Comparison of ENCODE assay signal across 18 cellular contexts in genomic region chr22:49525776-49526535, GRCh38.
A peak's percentile ranks its signal among the peaks of the same experiment; 100 is the strongest.
DNase-seq lines count a peak whose midpoint lies in the region; TF ChIP-seq lines count a peak whose summit lies in the region.
"Had no signal": no experiment of that assay in that cellular context is flagged by ENCODE, and none has a peak within 500 bp of the region (broad histone marks: within the 10 kb centered on the region; RNA-seq: fewer than 3 reads in every experiment).

No MANE protein-coding gene starts in this region.

- no peak overlapping the region for H3K27ac Mint-ChIP-seq in HFFc6
- no peak overlapping the region for H3K27ac Mint-ChIP-seq in immature natural killer cell
- H3K27ac Mint-ChIP-seq: activated CD8-positive, alpha-beta memory T cell treated with anti-CD3 and anti-CD28 coated beads, Interleukin-2, amount 10 ng/mL, durations not matched to agents 7 days and 5 days; stimulated activated naive CD8-positive, alpha-beta T cell treated with anti-CD3 and anti-CD28 coated beads, Interleukin-15, amount 100 ng/mL, for 72 hours had no signal

- H3F3A ChIP-seq in Loucy (ENCODE audit: low read depth), result no peaks in the 10 kb centered on the region

- H3K27me3 ChIP-seq in Loucy (ENCODE audit: insufficient read depth, low read length, poor library complexity, severe bottlenecking), result no peaks in the 10 kb centered on the region
- H3K27me3 ChIP-seq: ascending aorta had no signal

- TF ChIP-seq CTCF in Loucy (conservative IDR thresholded peaks at IDR 0.05; ENCODE audit: low read length), result no peak
- TF ChIP-seq CTCF in HFFc6 (IDR thresholded peaks at IDR 0.05), result no peak

- H2AFZ ChIP-seq in Loucy (ENCODE audit: low read length), result no peak overlapping the region

- H4K20me1 ChIP-seq in Loucy (ENCODE audit: insufficient read depth, low read length, poor library complexity, severe bottlenecking), result no peaks in the 10 kb centered on the region

- H3K4me3 ChIP-seq in Loucy (ENCODE audit: low read length, poor library complexity, severe bottlenecking), result no peak overlapping the region
- H3K4me3 ChIP-seq: ascending aorta had no signal

- no peaks in the 10 kb centered on the region for H3K79me2 ChIP-seq in Loucy (ENCODE audit: insufficient read depth, low read length)

- peaks cover 19% of the 10 kb centered on the region for H3K4me1 ChIP-seq in Loucy (ENCODE audit: insufficient read depth, low read length, poor library complexity, severe bottlenecking)
- H3K4me1 ChIP-seq: ascending aorta had no signal

- no peaks in the 10 kb centered on the region for H3K36me3 ChIP-seq in Loucy (ENCODE audit: insufficient read depth, low read length)
- H3K36me3 ChIP-seq: ascending aorta had no signal

- H3K9me2 ChIP-seq in Loucy (replicated peaks; ENCODE audit: low read depth, low read length), result no peaks in the 10 kb centered on the region

- H3K9me3 ChIP-seq in Loucy (ENCODE audit: insufficient read depth, low read depth, low read length), result no peaks in the 10 kb centered on the region
- H3K9me3 ChIP-seq: ascending aorta had no signal

- no peak overlapping the region for H3K9ac ChIP-seq in Loucy (ENCODE audit: low read depth, low read length, poor library complexity, severe bottlenecking)

- DNase-seq in A172 (ENCODE audit: low spot score) (peak; percentile 11), amygdala (lab: John Stamatoyannopoulos, UW) (peak in 40 of 56 donors; percentile 9 to 79 (median 44)), occipital lobe (lab: John Stamatoyannopoulos, UW) (peak; percentile 25), HFFc6 (no peak), activated gamma-delta T cell (lab: John Stamatoyannopoulos, UW) (no peak), immature natural killer cell (no peak), NCI-H2081 (lab: John Stamatoyannopoulos, UW) (no peak)
- DNase-seq: activated CD4-positive, CD25-positive, alpha-beta regulatory T cell treated with anti-CD3 and anti-CD28 coated beads, Interleukin-2, amount 50 U/mL, for 72 hours; activated CD8-positive, alpha-beta memory T cell treated with anti-CD3 and anti-CD28 coated beads, Interleukin-2, amount 10 ng/mL, durations not matched to agents 7 days and 5 days; activated effector memory CD4-positive, alpha-beta T cell treated with Interleukin-2 at 50 U/mL for 16 hours; H7; MM.1S; naive B cell; NCI-H2107; NCI-H748 treated with DMSO at 0.1 percent for 48 hours; stimulated activated naive CD8-positive, alpha-beta T cell treated with anti-CD3 and anti-CD28 coated beads, Interleukin-15, amount 100 ng/mL, for 72 hours had no signal

- H3K27me3 Mint-ChIP-seq in HFFc6 (ENCODE audit: insufficient read depth) (no peaks in the 10 kb centered on the region; the same call in 1 of the 2 replicates), immature natural killer cell (ENCODE audit: low read depth in 3 of 3) (peaks cover 0 to 3% (median 1%) of the 10 kb centered on the region in 3 donors)
- H3K27me3 Mint-ChIP-seq: activated CD8-positive, alpha-beta memory T cell treated with anti-CD3 and anti-CD28 coated beads, Interleukin-2, amount 10 ng/mL, durations not matched to agents 7 days and 5 days; naive B cell; stimulated activated naive CD8-positive, alpha-beta T cell treated with anti-CD3 and anti-CD28 coated beads, Interleukin-15, amount 100 ng/mL, for 72 hours had no signal

- H3K4me3 Mint-ChIP-seq in HFFc6, result no peak overlapping the region
- no peak overlapping the region for H3K4me3 Mint-ChIP-seq in immature natural killer cell
- H3K4me3 Mint-ChIP-seq: activated CD8-positive, alpha-beta memory T cell treated with anti-CD3 and anti-CD28 coated beads, Interleukin-2, amount 10 ng/mL, durations not matched to agents 7 days and 5 days; stimulated activated naive CD8-positive, alpha-beta T cell treated with anti-CD3 and anti-CD28 coated beads, Interleukin-15, amount 100 ng/mL, for 72 hours had no signal

- H3K36me3 Mint-ChIP-seq in HFFc6 (ENCODE audit: low read depth) (peaks cover 17% of the 10 kb centered on the region), immature natural killer cell (no peaks in the 10 kb centered on the region)
- H3K36me3 Mint-ChIP-seq: activated CD8-positive, alpha-beta memory T cell treated with anti-CD3 and anti-CD28 coated beads, Interleukin-2, amount 10 ng/mL, durations not matched to agents 7 days and 5 days; naive B cell had no signal

- H3K9me3 Mint-ChIP-seq in HFFc6 (peaks cover 74% of the 10 kb centered on the region), immature natural killer cell (no peaks in the 10 kb centered on the region)

- H3K4me1 Mint-ChIP-seq in HFFc6 (ENCODE audit: low read depth) (no peaks in the 10 kb centered on the region), immature natural killer cell (peaks cover 0 to 17% of the 10 kb centered on the region in 2 donors)
- H3K4me1 Mint-ChIP-seq: activated CD8-positive, alpha-beta memory T cell treated with anti-CD3 and anti-CD28 coated beads, Interleukin-2, amount 10 ng/mL, durations not matched to agents 7 days and 5 days; stimulated activated naive CD8-positive, alpha-beta T cell treated with anti-CD3 and anti-CD28 coated beads, Interleukin-15, amount 100 ng/mL, for 72 hours had no signal

- H3K4me2 ChIP-seq in Loucy (ENCODE audit: low read depth, low read length, poor library complexity, severe bottlenecking), result peak overlapping the region; percentile 9

Comparison
In these comparisons a context has a peak if more than half of its experiments do, and no peak if none do; other contexts are left out.
1. DNase-seq: peak in A172 (single experiment), amygdala (40 of 56) and occipital lobe (single experiment); none in HFFc6 (single experiment), activated gamma-delta T cell (single experiment), immature natural killer cell (0 of 3) and NCI-H2081 (0 of 2).